In the genomic region with DNA sequence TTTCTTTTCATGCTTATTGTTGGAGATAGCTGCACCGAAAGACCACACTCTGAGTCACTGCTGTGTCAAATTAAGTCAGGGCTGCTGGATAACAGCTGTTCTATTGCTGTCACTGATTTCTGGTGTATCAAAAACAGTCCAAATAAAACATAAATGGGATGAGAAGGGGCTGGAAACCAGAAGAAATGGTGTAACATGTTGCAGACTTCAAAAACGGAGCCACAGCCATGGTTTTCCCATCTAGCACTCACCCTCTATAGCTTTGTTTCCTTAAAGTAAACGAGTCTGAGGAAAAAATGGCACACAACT, we compare ENCODE assay signal across 28 cellular contexts.
A peak's percentile ranks its signal among the peaks of the same experiment; 100 is the strongest.
DNase-seq lines count a peak whose midpoint lies in the region; FAIRE-seq and TF ChIP-seq lines count a peak whose summit lies in the region.
"Had no signal": no experiment of that assay in that cellular context is flagged by ENCODE, and none has a peak within 500 bp of the region (broad histone marks: within the 10 kb centered on the region; RNA-seq: fewer than 3 reads in every experiment).

No MANE protein-coding gene starts in this region.

- no peak overlapping the region for H3K27ac ChIP-seq in astrocyte (ENCODE audit: low read depth, low read length)
- no peak overlapping the region for H3K27ac ChIP-seq in fibroblast of lung (ENCODE audit: insufficient read depth, low read length)
- no peak overlapping the region for H3K27ac ChIP-seq in esophagus squamous epithelium
- H3K27ac ChIP-seq: BLaER1 treated with 17β-estradiol and CSF1 and Interleukin-3, amounts not matched to agents 10 nM and 100 nM; foreskin keratinocyte; heart left ventricle; neural progenitor cell; right atrium auricular region; SK-N-MC; tibial nerve had no signal

- no peak for TF ChIP-seq POLR2A in esophagus squamous epithelium (IDR thresholded peaks at IDR 0.05)

- H3K36me3 Mint-ChIP-seq in astrocyte (ENCODE audit: low read depth, unreplicated experiment) (peaks cover 25% of the 10 kb centered on the region), nephron (ENCODE audit: low read depth) (peaks cover 27% of the 10 kb centered on the region)
- peaks cover 3% of the 10 kb centered on the region for H3K36me3 Mint-ChIP-seq in activated naive CD4-positive, alpha-beta T cell treated with anti-CD3 and anti-CD28 coated beads, Interleukin-2, amount 10 ng/mL, durations not matched to agents 7 days and 5 days
- H3K36me3 Mint-ChIP-seq in activated CD4-positive, alpha-beta memory T cell treated with anti-CD3 and anti-CD28 coated beads for 36 hours, result peaks cover 11% of the 10 kb centered on the region

- peaks cover 8% of the 10 kb centered on the region for H3K9me3 ChIP-seq in astrocyte (ENCODE audit: insufficient read depth, low read depth, low read length)
- no peaks in the 10 kb centered on the region for H3K9me3 ChIP-seq in fibroblast of lung (ENCODE audit: control insufficient read depth, insufficient read depth, low read depth, low read length)
- peaks cover 0 to 13% (median 6%) of the 10 kb centered on the region in 3 donors for H3K9me3 ChIP-seq in esophagus squamous epithelium
- H3K9me3 ChIP-seq: right atrium auricular region had no signal

- no peaks in the 10 kb centered on the region for H3K27me3 Mint-ChIP-seq in astrocyte (ENCODE audit: low read depth, unreplicated experiment)
- peaks cover 5% of the 10 kb centered on the region for H3K27me3 Mint-ChIP-seq in nephron (ENCODE audit: low read depth)
- H3K27me3 Mint-ChIP-seq in activated naive CD4-positive, alpha-beta T cell treated with anti-CD3 and anti-CD28 coated beads, Interleukin-2, amount 10 ng/mL, durations not matched to agents 7 days and 5 days, result peaks cover 14% of the 10 kb centered on the region
- no peaks in the 10 kb centered on the region for H3K27me3 Mint-ChIP-seq in activated CD4-positive, alpha-beta memory T cell treated with anti-CD3 and anti-CD28 coated beads for 36 hours
- H3K27me3 Mint-ChIP-seq: central memory CD8-positive, alpha-beta T cell had no signal

- no peak overlapping the region for H2AFZ ChIP-seq in astrocyte (ENCODE audit: low read depth, low read length)
- H2AFZ ChIP-seq in fibroblast of lung (ENCODE audit: low read length), result no peak overlapping the region
- H2AFZ ChIP-seq: neural progenitor cell had no signal

- H3K9me3 Mint-ChIP-seq in astrocyte (ENCODE audit: unreplicated experiment) (peaks cover 11% of the 10 kb centered on the region), nephron (peaks cover 27% of the 10 kb centered on the region)
- peaks cover 15% of the 10 kb centered on the region for H3K9me3 Mint-ChIP-seq in activated naive CD4-positive, alpha-beta T cell treated with anti-CD3 and anti-CD28 coated beads, Interleukin-2, amount 10 ng/mL, durations not matched to agents 7 days and 5 days
- peaks cover 23% of the 10 kb centered on the region for H3K9me3 Mint-ChIP-seq in activated CD4-positive, alpha-beta memory T cell treated with anti-CD3 and anti-CD28 coated beads for 36 hours

- no peaks in the 10 kb centered on the region for H3K36me3 ChIP-seq in astrocyte (ENCODE audit: insufficient read depth, low read length)
- no peaks in the 10 kb centered on the region for H3K36me3 ChIP-seq in fibroblast of lung (ENCODE audit: control insufficient read depth, insufficient read depth, low read length)
- peaks cover 0 to under 1% (median 0%) of the 10 kb centered on the region in 3 donors for H3K36me3 ChIP-seq in esophagus squamous epithelium
- H3K36me3 ChIP-seq: heart left ventricle, neural progenitor cell, right atrium auricular region had no signal

- WGBS in esophagus squamous epithelium, 2 donors, result 55 to 68% methylated on average over 3 of the region's 3 CpGs

- FAIRE-seq in astrocyte (lab: Jason Lieb, UNC), result no peak
- FAIRE-seq: HTR-8/SVneo had no signal

- intact Hi-C loops in esophagus squamous epithelium (cut with DNase I), result no loop called here
- intact Hi-C loops in activated CD4-positive, alpha-beta memory T cell treated with anti-CD3 and anti-CD28 coated beads for 36 hours (cut with micrococcal nuclease), result no loop called here

- TF ChIP-seq CTCF in AG10803 (conservative IDR thresholded peaks at IDR 0.05; ENCODE audit: low read length), result no peak
- TF ChIP-seq CTCF in astrocyte (IDR thresholded peaks at IDR 0.05; ENCODE audit: insufficient read depth, low read depth, low read length), result no peak
- no peak for TF ChIP-seq CTCF in fibroblast of lung (conservative IDR thresholded peaks at IDR 0.05 in 1 of 2, IDR thresholded peaks at IDR 0.05 in 1 of 2; ENCODE audit: low read depth in 1 of 2, low read length in 2 of 2)
- no peak for TF ChIP-seq CTCF in nephron (IDR thresholded peaks at IDR 0.05; ENCODE audit: unreplicated experiment in 3 of 3)
- no peak for TF ChIP-seq CTCF in esophagus squamous epithelium (IDR thresholded peaks at IDR 0.05)

- H3K9ac ChIP-seq in astrocyte (ENCODE audit: low read length) (no peak overlapping the region), fibroblast of lung (ENCODE audit: insufficient read depth, low read length) (no peak overlapping the region)
- H3K9ac ChIP-seq: BLaER1 treated with 17β-estradiol and CSF1 and Interleukin-3, amounts not matched to agents 10 nM and 100 nM; neural progenitor cell had no signal

- H3K79me2 ChIP-seq in astrocyte (ENCODE audit: insufficient read depth, low read length) (no peaks in the 10 kb centered on the region), fibroblast of lung (ENCODE audit: control insufficient read depth, insufficient read depth, low read length) (no peaks in the 10 kb centered on the region)

- CTCF ChIA-PET in activated naive CD4-positive, alpha-beta T cell treated with anti-CD3 and anti-CD28 coated beads, Interleukin-2, amount 10 ng/mL, durations not matched to agents 7 days and 5 days (lab: Charles Lee), result no interaction called here
- CTCF ChIA-PET in activated CD4-positive, alpha-beta memory T cell treated with anti-CD3 and anti-CD28 coated beads for 36 hours (lab: Charles Lee), result no interaction called here

- H3K27ac Mint-ChIP-seq in astrocyte (ENCODE audit: unreplicated experiment) (no peak overlapping the region), nephron (peak overlapping the region; percentile 11 to 45 (median 23))
- no peak overlapping the region for H3K27ac Mint-ChIP-seq in activated naive CD4-positive, alpha-beta T cell treated with anti-CD3 and anti-CD28 coated beads, Interleukin-2, amount 10 ng/mL, durations not matched to agents 7 days and 5 days
- H3K27ac Mint-ChIP-seq in activated CD4-positive, alpha-beta memory T cell treated with anti-CD3 and anti-CD28 coated beads for 36 hours, result no peak overlapping the region

- DNase-seq in AG10803 (ENCODE audit: low read depth) (peak; percentile 53), astrocyte (ENCODE audit: low read depth) (peak; percentile 55), fibroblast of lung (ENCODE audit: low read depth in 2 of 2) (peak; percentile 64 to 89), DMS79 treated with DMSO at 0.1 percent for 48 hours (lab: John Stamatoyannopoulos, UW) (no peak), esophagus squamous epithelium (lab: John Stamatoyannopoulos, UW) (no peak)
- no peak for DNase-seq in activated naive CD4-positive, alpha-beta T cell treated with anti-CD3 and anti-CD28 coated beads, Interleukin-2, amount 10 ng/mL, durations not matched to agents 7 days and 5 days
- no peak for DNase-seq in activated CD4-positive, alpha-beta memory T cell treated with anti-CD3 and anti-CD28 coated beads for 36 hours
- DNase-seq: ACHN; activated CD4-positive, alpha-beta T cell treated with anti-CD3 and anti-CD28 coated beads for 4 hours; activated T-cell treated with anti-CD3 and anti-CD28 coated beads, Interleukin-2, amount 50 U/mL, for 1 hour; Caco-2; foreskin keratinocyte; heart left ventricle; KG1; NCI-H1417 treated with DMSO at 0.1 percent for 48 hours; NCI-H446 treated with DMSO at 0.1 percent for 48 hours; NCI-H82; stimulated activated CD4-positive, alpha-beta T cell treated with anti-CD3 and anti-CD28 coated beads, Interleukin-2, amount 100 ng/mL, for 48 hours; T-helper 2 cell had no signal

- H3K4me1 ChIP-seq in astrocyte (ENCODE audit: insufficient read depth, low read length) (peaks cover 18% of the 10 kb centered on the region), fibroblast of lung (ENCODE audit: control insufficient read depth, extremely low read depth, insufficient read depth, low read length) (no peaks in the 10 kb centered on the region), esophagus squamous epithelium (peaks cover 11 to 14% (median 13%) of the 10 kb centered on the region in 3 donors)
- H3K4me1 ChIP-seq: foreskin keratinocyte had no signal

- H3K4me3 Mint-ChIP-seq in astrocyte (ENCODE audit: unreplicated experiment) (peak overlapping the region; percentile 21), nephron (no peak overlapping the region)
- H3K4me3 Mint-ChIP-seq in activated naive CD4-positive, alpha-beta T cell treated with anti-CD3 and anti-CD28 coated beads, Interleukin-2, amount 10 ng/mL, durations not matched to agents 7 days and 5 days, result no peak overlapping the region
- no peak overlapping the region for H3K4me3 Mint-ChIP-seq in activated CD4-positive, alpha-beta memory T cell treated with anti-CD3 and anti-CD28 coated beads for 36 hours
- H3K4me3 Mint-ChIP-seq: central memory CD8-positive, alpha-beta T cell; neural progenitor cell had no signal

- H3K27me3 ChIP-seq in astrocyte (ENCODE audit: insufficient read depth, low read length) (no peaks in the 10 kb centered on the region), fibroblast of lung (ENCODE audit: control insufficient read depth, insufficient read depth, low read length) (no peaks in the 10 kb centered on the region), esophagus squamous epithelium (peaks cover 0 to 5% (median 0%) of the 10 kb centered on the region in 4 donors)
- H3K27me3 ChIP-seq: foreskin keratinocyte, heart left ventricle, neural progenitor cell, right atrium auricular region, tibial nerve had no signal

- POLR2A ChIA-PET in activated CD4-positive, alpha-beta memory T cell treated with anti-CD3 and anti-CD28 coated beads for 36 hours (lab: Charles Lee), result no interaction called here

- H4K20me1 ChIP-seq in astrocyte (ENCODE audit: insufficient read depth, low read length) (peaks cover 13% of the 10 kb centered on the region), fibroblast of lung (ENCODE audit: control insufficient read depth, extremely low read depth, insufficient read depth, low read length) (no peaks in the 10 kb centered on the region)

- H3K4me1 Mint-ChIP-seq in astrocyte (ENCODE audit: low read depth, unreplicated experiment) (peaks cover 3% of the 10 kb centered on the region), nephron (peaks cover 18% of the 10 kb centered on the region)
- peaks cover 2% of the 10 kb centered on the region for H3K4me1 Mint-ChIP-seq in activated naive CD4-positive, alpha-beta T cell treated with anti-CD3 and anti-CD28 coated beads, Interleukin-2, amount 10 ng/mL, durations not matched to agents 7 days and 5 days
- no peaks in the 10 kb centered on the region for H3K4me1 Mint-ChIP-seq in activated CD4-positive, alpha-beta memory T cell treated with anti-CD3 and anti-CD28 coated beads for 36 hours (ENCODE audit: low read depth)
- H3K4me1 Mint-ChIP-seq: central memory CD8-positive, alpha-beta T cell had no signal

- no peak overlapping the region for H3K4me2 ChIP-seq in astrocyte (ENCODE audit: low read length)
- no peak overlapping the region for H3K4me2 ChIP-seq in fibroblast of lung (ENCODE audit: extremely low read depth, insufficient read depth, low read length)
- H3K4me2 ChIP-seq: BLaER1 treated with 17β-estradiol and CSF1 and Interleukin-3, amounts not matched to agents 10 nM and 100 nM; neural progenitor cell had no signal

- H3K4me3 ChIP-seq in AG10803 (ENCODE audit: low read length) (no peak overlapping the region), astrocyte (ENCODE audit: insufficient read depth, low read depth, low read length) (no peak overlapping the region), fibroblast of lung (replicated peaks in 1 of 4; ENCODE audit: control extremely low read depth in 1 of 4, insufficient read depth in 1 of 4, low read depth in 3 of 4, low read length in 4 of 4) (no peak overlapping the region), esophagus squamous epithelium (no peak overlapping the region)
- H3K4me3 ChIP-seq: BLaER1 treated with 17β-estradiol and CSF1 and Interleukin-3, amounts not matched to agents 10 nM and 100 nM; heart left ventricle; lung; neural progenitor cell; right atrium auricular region; SK-N-MC; tibial nerve had no signal

Comparison
In these comparisons a context has a peak if more than half of its experiments do, and no peak if none do; other contexts are left out.
1. DNase-seq: peak in AG10803 (single experiment), astrocyte (single experiment) and fibroblast of lung (2 of 2); none in DMS79 treated with DMSO at 0.1 percent for 48 hours (single experiment), activated naive CD4-positive, alpha-beta T cell treated with anti-CD3 and anti-CD28 coated beads, Interleukin-2, amount 10 ng/mL, durations not matched to agents 7 days and 5 days (single experiment), esophagus squamous epithelium (single experiment) and activated CD4-positive, alpha-beta memory T cell treated with anti-CD3 and anti-CD28 coated beads for 36 hours (single experiment).
2. H3K27ac Mint-ChIP-seq: peak in nephron (3 of 3); none in astrocyte (single experiment), activated naive CD4-positive, alpha-beta T cell treated with anti-CD3 and anti-CD28 coated beads, Interleukin-2, amount 10 ng/mL, durations not matched to agents 7 days and 5 days (single experiment) and activated CD4-positive, alpha-beta memory T cell treated with anti-CD3 and anti-CD28 coated beads for 36 hours (single experiment).